Comparison of ENCODE assay signal across 22 cellular contexts in the genomic region with DNA sequence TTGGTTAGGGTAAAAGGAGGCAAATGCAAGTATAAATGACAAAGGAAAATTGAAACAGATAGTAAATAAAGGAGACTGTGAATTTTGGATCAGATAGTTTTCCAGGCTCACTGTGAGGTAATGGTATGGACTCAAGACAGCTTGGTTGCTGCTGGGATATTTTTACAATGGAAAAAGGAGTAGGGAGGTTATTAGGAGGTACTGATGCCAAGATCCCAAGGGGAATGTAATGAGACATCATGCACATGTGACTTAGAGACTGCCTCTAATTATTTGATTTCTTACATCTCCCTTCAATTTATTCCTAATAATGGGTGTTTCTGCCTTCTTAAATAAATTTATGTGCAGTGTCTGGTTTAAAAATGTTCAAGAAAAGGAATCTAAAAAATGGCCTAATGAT.
"Had no signal": no experiment of that assay in that cellular context is flagged by ENCODE, and none has a peak within 500 bp of the region (broad histone marks: within the 10 kb centered on the region; RNA-seq: fewer than 3 reads in every experiment).

No MANE protein-coding gene starts in this region.

- H3K4me1 Mint-ChIP-seq: neural crest cell had no signal

- ATAC-seq: activated CD8-positive, alpha-beta T cell treated with anti-CD3 and anti-CD28 coated beads for 36 hours; activated T-helper 17 cell treated with anti-CD3 and anti-CD28 coated beads, Interleukin-2, amount 50 U/mL, for 72 hours; gastrocnemius medialis; left lung had no signal

- H3K36me3 ChIP-seq: cardiac muscle cell, gastrocnemius medialis, left lung, prostate gland, right atrium auricular region, suprapubic skin, vagina had no signal

- H3K9me3 ChIP-seq: gastrocnemius medialis, left lung, prostate gland, right atrium auricular region, suprapubic skin, vagina had no signal

- H3K4me3 Mint-ChIP-seq: activated CD4-positive, alpha-beta T cell treated with anti-CD3 and anti-CD28 coated beads, Interleukin-2, amount 10 ng/mL, durations not matched to agents 24 days and 14 days; activated CD8-positive, alpha-beta T cell treated with anti-CD3 and anti-CD28 coated beads for 36 hours; activated naive CD8-positive, alpha-beta T cell treated with anti-CD3 and anti-CD28 coated beads for 36 hours; activated T-helper 17 cell treated with anti-CD3 and anti-CD28 coated beads, Interleukin-2, amount 50 U/mL, for 72 hours; neural crest cell; stimulated activated naive CD8-positive, alpha-beta T cell treated with anti-CD3 and anti-CD28 coated beads, Interleukin-15, Interleukin-2, amounts not matched to agents 100 ng/mL and 50 ng/mL, for 24 hours had no signal

- H3K27me3 ChIP-seq: cardiac muscle cell, gastrocnemius medialis, left lung, right atrium auricular region, suprapubic skin, vagina had no signal

- H3K4me1 ChIP-seq: vagina had no signal

- H3K27ac ChIP-seq: cardiac muscle cell, gastrocnemius medialis, left lung, prostate gland, right atrium auricular region, suprapubic skin, vagina had no signal

- H3K27ac Mint-ChIP-seq: activated CD4-positive, alpha-beta T cell treated with anti-CD3 and anti-CD28 coated beads, Interleukin-2, amount 10 ng/mL, durations not matched to agents 24 days and 14 days; activated CD8-positive, alpha-beta T cell treated with anti-CD3 and anti-CD28 coated beads for 36 hours; activated naive CD8-positive, alpha-beta T cell treated with anti-CD3 and anti-CD28 coated beads for 36 hours; activated T-helper 17 cell treated with anti-CD3 and anti-CD28 coated beads, Interleukin-2, amount 50 U/mL, for 72 hours; stimulated activated naive CD8-positive, alpha-beta T cell treated with anti-CD3 and anti-CD28 coated beads, Interleukin-15, Interleukin-2, amounts not matched to agents 100 ng/mL and 50 ng/mL, for 24 hours had no signal

- DNase-seq: activated CD4-positive, alpha-beta T cell treated with anti-CD3 and anti-CD28 coated beads, Interleukin-2, amount 10 ng/mL, durations not matched to agents 24 days and 14 days; activated CD4-positive, CD25-positive, alpha-beta regulatory T cell; activated CD8-positive, alpha-beta T cell treated with anti-CD3 and anti-CD28 coated beads for 36 hours; activated naive CD4-positive, alpha-beta T cell; activated naive CD8-positive, alpha-beta T cell treated with anti-CD3 and anti-CD28 coated beads for 36 hours; activated T-cell treated with anti-CD3 and anti-CD28 coated beads, Interleukin-2, amount 50 U/mL, for 1 hour; amniotic stem cell; gastrocnemius medialis; head of caudate nucleus; left lung; midbrain; stimulated activated CD4-positive, alpha-beta T cell treated with anti-CD3 and anti-CD28 coated beads, Interleukin-2, amount 100 ng/mL, for 24 hours; T-helper 9 cell; trophoblast cell had no signal

- H3K27me3 Mint-ChIP-seq: activated CD4-positive, alpha-beta T cell treated with anti-CD3 and anti-CD28 coated beads, Interleukin-2, amount 10 ng/mL, durations not matched to agents 24 days and 14 days; activated CD8-positive, alpha-beta T cell treated with anti-CD3 and anti-CD28 coated beads for 36 hours; activated naive CD8-positive, alpha-beta T cell treated with anti-CD3 and anti-CD28 coated beads for 36 hours; activated T-helper 17 cell treated with anti-CD3 and anti-CD28 coated beads, Interleukin-2, amount 50 U/mL, for 72 hours; stimulated activated naive CD8-positive, alpha-beta T cell treated with anti-CD3 and anti-CD28 coated beads, Interleukin-15, Interleukin-2, amounts not matched to agents 100 ng/mL and 50 ng/mL, for 24 hours had no signal

- H3K4me3 ChIP-seq: cardiac muscle cell, gastrocnemius medialis, left lung, prostate gland, right atrium auricular region, suprapubic skin, vagina had no signal

- H3K9me3 Mint-ChIP-seq: activated CD8-positive, alpha-beta T cell treated with anti-CD3 and anti-CD28 coated beads for 36 hours; activated T-helper 17 cell treated with anti-CD3 and anti-CD28 coated beads, Interleukin-2, amount 50 U/mL, for 72 hours; neural crest cell had no signal
